In genomic region chr6:41074692-41075436, GRCh38 we compare ENCODE assay signal across 8 cellular contexts. TPM values are rescaled to one million over a fixed set of nuclear protein-coding genes. Genes with fewer than 3 reads are reported as not detected.
DNase-seq lines count a peak whose midpoint lies in the region; ATAC-seq and TF ChIP-seq lines count a peak whose summit lies in the region.

No MANE protein-coding gene starts in this region.

- H3K27ac Mint-ChIP-seq in T-helper 1 cell treated with Interleukin-12 subunit alpha and Interleukin-12 subunit beta and Interleukin-4 antibody, amounts not matched to agents 30 μg/mL and 1 μg/mL, for 36 hours = peak overlapping the region; percentile 97
- H3K27ac Mint-ChIP-seq in activated CD4-positive, alpha-beta memory T cell treated with anti-CD3 and anti-CD28 coated beads, Interleukin-2, amount 10 ng/mL, durations not matched to agents 7 days and 5 days = peak overlapping the region; percentile 88

- H3K4me1 Mint-ChIP-seq in T-helper 1 cell treated with Interleukin-12 subunit alpha and Interleukin-12 subunit beta and Interleukin-4 antibody, amounts not matched to agents 30 μg/mL and 1 μg/mL, for 36 hours (ENCODE audit: low read depth) = peaks cover 48% of the 10 kb centered on the region
- peaks cover 61% of the 10 kb centered on the region for H3K4me1 Mint-ChIP-seq in activated CD4-positive, alpha-beta memory T cell treated with anti-CD3 and anti-CD28 coated beads, Interleukin-2, amount 10 ng/mL, durations not matched to agents 7 days and 5 days

- peak overlapping the region; percentile 94 for H3K4me3 ChIP-seq in left ventricle myocardium inferior
- peak overlapping the region; percentile 81 to 94 (median 92) for H3K4me3 ChIP-seq in stomach

- no peaks in the 10 kb centered on the region for H3K27me3 ChIP-seq in left ventricle myocardium inferior (ENCODE audit: low read depth)
- H3K27me3 ChIP-seq in stomach = no peaks in the 10 kb centered on the region

- no peak for TF ChIP-seq EP300 in stomach (IDR thresholded peaks at IDR 0.05)

- H3K9me3 Mint-ChIP-seq in T-helper 1 cell treated with Interleukin-12 subunit alpha and Interleukin-12 subunit beta and Interleukin-4 antibody, amounts not matched to agents 30 μg/mL and 1 μg/mL, for 36 hours = no peaks in the 10 kb centered on the region
- no peaks in the 10 kb centered on the region for H3K9me3 Mint-ChIP-seq in activated CD4-positive, alpha-beta memory T cell treated with anti-CD3 and anti-CD28 coated beads, Interleukin-2, amount 10 ng/mL, durations not matched to agents 7 days and 5 days

- H3K27me3 Mint-ChIP-seq in T-helper 1 cell treated with Interleukin-12 subunit alpha and Interleukin-12 subunit beta and Interleukin-4 antibody, amounts not matched to agents 30 μg/mL and 1 μg/mL, for 36 hours (ENCODE audit: low read depth) = no peaks in the 10 kb centered on the region
- no peaks in the 10 kb centered on the region for H3K27me3 Mint-ChIP-seq in activated CD4-positive, alpha-beta memory T cell treated with anti-CD3 and anti-CD28 coated beads, Interleukin-2, amount 10 ng/mL, durations not matched to agents 7 days and 5 days

- H3K4me3 Mint-ChIP-seq in T-helper 1 cell treated with Interleukin-12 subunit alpha and Interleukin-12 subunit beta and Interleukin-4 antibody, amounts not matched to agents 30 μg/mL and 1 μg/mL, for 36 hours = peak overlapping the region; percentile 94
- H3K4me3 Mint-ChIP-seq in activated CD4-positive, alpha-beta memory T cell treated with anti-CD3 and anti-CD28 coated beads, Interleukin-2, amount 10 ng/mL, durations not matched to agents 7 days and 5 days = peak overlapping the region; percentile 81

- CTCF ChIA-PET in activated CD4-positive, alpha-beta memory T cell treated with anti-CD3 and anti-CD28 coated beads, Interleukin-2, amount 10 ng/mL, durations not matched to agents 7 days and 5 days (lab: Charles Lee) = interaction anchor here (0.7 to 2.3 kb wide), 4 partner anchors 13 to 107 kb away, joined by 3 to 14 read pairs (median 4); no protein-coding TSS in a partner anchor

- no peak for TF ChIP-seq POLR2A in stomach (IDR thresholded peaks at IDR 0.05)

- H3K27ac ChIP-seq in left ventricle myocardium inferior (replicated peaks) (peak overlapping the region; percentile 99), stomach (peak overlapping the region in 4 of 5 donors; percentile 94 to 100 (median 100))

- intact Hi-C loops in left ventricle myocardium inferior (cut with micrococcal nuclease) (no loop called here), stomach (cut with DNase I; ENCODE audit: low total_unique reads) (no loop called here)

- TF ChIP-seq CTCF in left ventricle myocardium inferior (IDR thresholded peaks at IDR 0.05; ENCODE audit: borderline replicate concordance) (no peak), stomach (IDR thresholded peaks at IDR 0.05) (no peak)

- H3K36me3 ChIP-seq in left ventricle myocardium inferior = peaks cover 12% of the 10 kb centered on the region
- H3K36me3 ChIP-seq in stomach = peaks cover 7 to 15% (median 13%) of the 10 kb centered on the region in 4 donors

- peaks cover 33% of the 10 kb centered on the region for H3K36me3 Mint-ChIP-seq in T-helper 1 cell treated with Interleukin-12 subunit alpha and Interleukin-12 subunit beta and Interleukin-4 antibody, amounts not matched to agents 30 μg/mL and 1 μg/mL, for 36 hours (ENCODE audit: low read depth)
- peaks cover 39% of the 10 kb centered on the region for H3K36me3 Mint-ChIP-seq in activated CD4-positive, alpha-beta memory T cell treated with anti-CD3 and anti-CD28 coated beads, Interleukin-2, amount 10 ng/mL, durations not matched to agents 7 days and 5 days (ENCODE audit: low read depth)

- DNase-seq in T-helper 1 cell = no peak
- no peak for DNase-seq in activated CD4-positive, alpha-beta memory T cell treated with anti-CD3 and anti-CD28 coated beads, Interleukin-2, amount 10 ng/mL, durations not matched to agents 7 days and 5 days
- DNase-seq in left ventricle myocardium inferior = no peak
- no peak for DNase-seq in stomach
- DNase-seq in NCI-H2171 (lab: John Stamatoyannopoulos, UW) = no peak

- 20 to 29% (median 28%) methylated on average over 11 of the region's 11 CpGs for WGBS in stomach, 5 donors

- ATAC-seq in GM21367 (IDR thresholded peaks at IDR 0.05; ENCODE audit: unreplicated experiment) (no peak), HG02798 (IDR thresholded peaks at IDR 0.05; ENCODE audit: poor library complexity, unreplicated experiment) (no peak)

- POLR2A ChIA-PET in activated CD4-positive, alpha-beta memory T cell treated with anti-CD3 and anti-CD28 coated beads, Interleukin-2, amount 10 ng/mL, durations not matched to agents 7 days and 5 days (lab: Charles Lee) = interaction anchor here (0.6 to 1.6 kb wide), 7 partner anchors 8 to 975 kb away, joined by 3 to 7 read pairs (median 4); partner anchors contain the start of genes TAF8 and TREML2

- H3K4me1 ChIP-seq in left ventricle myocardium inferior = peaks cover 52% of the 10 kb centered on the region
- peaks cover 28 to 62% (median 42%) of the 10 kb centered on the region in 4 donors for H3K4me1 ChIP-seq in stomach

- no peaks in the 10 kb centered on the region for H3K9me3 ChIP-seq in left ventricle myocardium inferior (replicated peaks)
- no peaks in the 10 kb centered on the region for H3K9me3 ChIP-seq in stomach

RNA-seq across cellular contexts. Expression of gene NFYA, which starts 2.1 kb away (rescaled TPM):
- 10 to 100 TPM; 26.2 to 29.8 TPM for total RNA-seq in activated CD4-positive, alpha-beta memory T cell treated with anti-CD3 and anti-CD28 coated beads, Interleukin-2, amount 10 ng/mL, durations not matched to agents 7 days and 5 days
- total RNA-seq in left ventricle myocardium inferior = 12.5 TPM
- total RNA-seq in stomach = 10 to 100 TPM in 4 of 5 donors, 1 to 10 TPM in 1; 8.1 to 35.0 (median 20.0) TPM
- polyA plus RNA-seq in stomach = 1 to 10 TPM; 5.0 to 7.6 (median 5.9) TPM

RNA-seq across cellular contexts. Expression of gene OARD1, which starts 2.7 kb away (rescaled TPM):
- total RNA-seq in activated CD4-positive, alpha-beta memory T cell treated with anti-CD3 and anti-CD28 coated beads, Interleukin-2, amount 10 ng/mL, durations not matched to agents 7 days and 5 days = 10 to 100 TPM; 34.3 to 37.2 TPM
- 19.9 TPM for total RNA-seq in left ventricle myocardium inferior
- 10 to 100 TPM in 3 of 5 donors, 1 to 10 TPM in 2; 1.2 to 39.7 (median 26.4) TPM for total RNA-seq in stomach
- polyA plus RNA-seq in stomach = 10 to 100 TPM; 36.1 to 69.0 (median 36.6) TPM

RNA-seq across cellular contexts. Expression of gene APOBEC2, which starts 21.9 kb away (rescaled TPM):
- total RNA-seq in activated CD4-positive, alpha-beta memory T cell treated with anti-CD3 and anti-CD28 coated beads, Interleukin-2, amount 10 ng/mL, durations not matched to agents 7 days and 5 days = not detected
- total RNA-seq in left ventricle myocardium inferior = 219 TPM
- total RNA-seq in stomach = 10 to 100 TPM in 1 of 5 donors, 1 to 10 TPM in 1, not detected in 3; 7.2 to 12.6 TPM
- polyA plus RNA-seq in stomach = 10 to 100 TPM in 2 of 3 donors, 1 to 10 TPM in 1; 7.6 to 36.7 (median 11.3) TPM

RNA-seq across cellular contexts. Expression of gene TSPO2, which starts 32.6 kb away (rescaled TPM):
- not detected for total RNA-seq in activated CD4-positive, alpha-beta memory T cell treated with anti-CD3 and anti-CD28 coated beads, Interleukin-2, amount 10 ng/mL, durations not matched to agents 7 days and 5 days
- total RNA-seq in left ventricle myocardium inferior (not detected), stomach (not detected)
- 1 to 10 TPM in 1 of 3 donors, under 1 TPM in 2; 0.15 to 1.4 (median 0.92) TPM for polyA plus RNA-seq in stomach

RNA-seq across cellular contexts. Expression of gene UNC5CL, which starts 35.8 kb away (rescaled TPM):
- 1 to 10 TPM; 1.6 to 2.3 TPM for total RNA-seq in activated CD4-positive, alpha-beta memory T cell treated with anti-CD3 and anti-CD28 coated beads, Interleukin-2, amount 10 ng/mL, durations not matched to agents 7 days and 5 days
- total RNA-seq in left ventricle myocardium inferior (0.27 TPM), stomach (10 to 100 TPM in 4 of 5 donors, 1 to 10 TPM in 1; 2.3 to 84.8 (median 58.3) TPM)
- polyA plus RNA-seq in stomach = 10 to 100 TPM in 1 of 3 donors, 1 to 10 TPM in 2; 4.4 to 13.0 (median 9.7) TPM

Comparison
In these comparisons a context has a peak if more than half of its experiments do, and no peak if none do; other contexts are left out.
1. RNA of gene APOBEC2, which starts 21.9 kb away (total RNA-seq): 219 TPM in left ventricle myocardium inferior (single experiment); 7.2 to 12.6 TPM in stomach and not detected in activated CD4-positive, alpha-beta memory T cell treated with anti-CD3 and anti-CD28 coated beads, Interleukin-2, amount 10 ng/mL, durations not matched to agents 7 days and 5 days; every median in the first group is over 10 times any median in the second.